ENCODE assay signal across 1 cellular context in genomic region chr12:100993916-100994315, GRCh38.
TF ChIP-seq lines count a peak whose summit lies in the region.

No MANE protein-coding gene starts in this region.

TF ChIP-seq in SK-N-SH treated with all-trans-retinoic acid at 6 μM for 48 hours, 23 proteins besides CTCF, POLR2A, EP300 and RAD21 (continued from another document):
- no peak for TF ChIP-seq TSHZ2 (CRISPR knock-in tag; IDR thresholded peaks at IDR 0.05)
- no peak for TF ChIP-seq POU6F1 (CRISPR knock-in tag; IDR thresholded peaks at IDR 0.05; ENCODE audit: borderline replicate concordance, low read depth)
- TF ChIP-seq CSDC2 (CRISPR knock-in tag; IDR thresholded peaks at IDR 0.05), result no peak
- no peak for TF ChIP-seq ISL1 (CRISPR knock-in tag; IDR thresholded peaks at IDR 0.05)
- no peak for TF ChIP-seq ARNTL (CRISPR knock-in tag; IDR thresholded peaks at IDR 0.05; ENCODE audit: borderline replicate concordance, low read depth)
- no peak for TF ChIP-seq BACH2 (CRISPR knock-in tag; IDR thresholded peaks at IDR 0.05; ENCODE audit: borderline replicate concordance)
- no peak for TF ChIP-seq ESRRG (CRISPR knock-in tag; IDR thresholded peaks at IDR 0.05)
